15 cellular contexts compared by ENCODE assay signal in the genomic region with DNA sequence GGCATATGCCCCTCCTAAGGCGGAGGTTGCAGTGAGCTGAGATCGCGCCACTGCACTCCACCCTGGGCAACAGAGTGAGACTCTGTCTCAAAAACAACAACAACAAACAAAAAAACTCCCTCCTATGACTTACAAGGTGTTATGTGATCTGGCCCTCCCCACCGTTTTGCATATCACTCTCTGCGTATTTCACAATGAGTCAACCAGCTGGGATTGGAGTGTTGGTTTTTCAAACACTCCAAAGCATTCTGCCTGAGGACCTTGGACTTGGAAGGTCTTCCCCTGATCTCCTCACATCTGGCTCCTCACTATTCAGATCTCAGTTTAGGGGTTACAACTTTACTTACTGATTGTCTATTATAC. TPM values are rescaled to one million over a fixed set of nuclear protein-coding genes. Genes with fewer than 3 reads are reported as not detected.
DNase-seq lines count a peak whose midpoint lies in the region; ATAC-seq, FAIRE-seq and TF ChIP-seq lines count a peak whose summit lies in the region.
"Had no signal": no experiment of that assay in that cellular context is flagged by ENCODE, and none has a peak within 500 bp of the region (broad histone marks: within the 10 kb centered on the region; RNA-seq: fewer than 3 reads in every experiment).

No MANE protein-coding gene starts in this region.

- CTCF ChIA-PET in K562 (lab: Yijun Ruan, JAX; ENCODE audit: low intra/inter-chr PET ratio), result no interaction called here

- TF ChIP-seq CTCF in K562 (IDR thresholded peaks at IDR 0.05 in 2 of 3, conservative IDR thresholded peaks at IDR 0.05 in 1 of 3; ENCODE audit: insufficient read depth in 2 of 3, low read depth in 1 of 3, low read length in 3 of 3), result no peak

- no peak overlapping the region for H2BK12ac ChIP-seq in trophoblast cell (ENCODE audit: low read length)

- H3K18ac ChIP-seq in trophoblast cell (ENCODE audit: low read length), result no peak overlapping the region

- no peak overlapping the region for H4K12ac ChIP-seq in trophoblast cell (ENCODE audit: low read depth, low read length)

- ATAC-seq in GM18873 (IDR thresholded peaks at IDR 0.05; ENCODE audit: low FRiP score, unreplicated experiment) (peak; percentile 45), HG03039 (IDR thresholded peaks at IDR 0.05; ENCODE audit: unreplicated experiment) (peak; percentile 65), K562 (no peak), GM18861 (IDR thresholded peaks at IDR 0.05; ENCODE audit: unreplicated experiment) (no peak), right cardiac atrium (no peak)
- ATAC-seq: effector memory CD8-positive, alpha-beta T cell had no signal

- H4K8ac ChIP-seq in trophoblast cell (ENCODE audit: low read depth, low read length), result no peak overlapping the region

- WGBS in K562 (ENCODE audit: insufficient coverage, low coverage, missing lambda C conversion rate), result 52% methylated on average over 3 of the region's 5 CpGs
- no CpG with 5 or more reads among the region's 5 CpGs for WGBS in trophoblast cell (ENCODE audit: extremely low coverage, insufficient coverage, insufficient read length)
- 84% methylated on average over 5 of the region's 5 CpGs for WGBS in right cardiac atrium

- in situ Hi-C loops in K562 (cut with MboI), result loop anchor here (25.0 kb wide), 1 partner anchor 774 kb away; no protein-coding TSS in a partner anchor
- in situ Hi-C loops in G401 (cut with HindIII; ENCODE audit: low sequenced_read_pairs), result no loop called here

- no peak for TF ChIP-seq RAD21 in K562 (CRISPR knock-in tag; conservative IDR thresholded peaks at IDR 0.05 in 1 of 2, IDR thresholded peaks at IDR 0.05 in 1 of 2)

- no peak overlapping the region for H2BK120ac ChIP-seq in trophoblast cell (ENCODE audit: insufficient read depth, low read length, poor library complexity)

- H3K36me3 ChIP-seq in K562 (ENCODE audit: control insufficient read depth, insufficient read depth, low read length) (no peaks in the 10 kb centered on the region), trophoblast cell (ENCODE audit: control insufficient read depth in 1 of 2, insufficient read depth in 2 of 2, low read length in 2 of 2) (no peaks in the 10 kb centered on the region)
- H3K36me3 ChIP-seq: uterus had no signal

- no peak overlapping the region for H3K9ac ChIP-seq in K562 (ENCODE audit: insufficient read depth in 1 of 2, low read depth in 2 of 2, low read length in 2 of 2)
- no peak overlapping the region for H3K9ac ChIP-seq in trophoblast cell (ENCODE audit: low read length)

- no peaks in the 10 kb centered on the region; a peak in 1 of 5 replicates for H3K4me1 ChIP-seq in K562 (replicated peaks in 1 of 2; ENCODE audit: control insufficient read depth in 2 of 2, insufficient read depth in 2 of 2, low read length in 2 of 2)
- peaks cover 3 to 11% of the 10 kb centered on the region in 2 experiments for H3K4me1 ChIP-seq in trophoblast cell (ENCODE audit: control insufficient read depth in 1 of 2, insufficient read depth in 2 of 2, low read length in 2 of 2)
- peaks cover 4% of the 10 kb centered on the region for H3K4me1 ChIP-seq in right cardiac atrium (ENCODE audit: control insufficient read depth, insufficient read depth, low read length)

- no peak overlapping the region for H2BK5ac ChIP-seq in trophoblast cell (ENCODE audit: low read depth, low read length, poor library complexity)

- H3K4me3 ChIP-seq in K562, result no peak overlapping the region
- no peak overlapping the region for H3K4me3 ChIP-seq in trophoblast cell (ENCODE audit: low read depth, low read length)
- no peak overlapping the region for H3K4me3 ChIP-seq in right cardiac atrium (ENCODE audit: low read length)
- H3K4me3 ChIP-seq: sigmoid colon, uterus had no signal

- intact Hi-C loops in K562 (cut with micrococcal nuclease) (no loop called here), right cardiac atrium (cut with DNase I) (no loop called here)

- no peak for TF ChIP-seq POLR2A in K562 (conservative IDR thresholded peaks at IDR 0.05)

- H4K20me1 ChIP-seq in K562 (replicated peaks; ENCODE audit: control insufficient read depth, insufficient read depth, low read length), result no peaks in the 10 kb centered on the region

- FAIRE-seq in K562 (lab: Jason Lieb, UNC), result no peak
- FAIRE-seq: H54 had no signal

- no TSS peak for BruUV-seq in K562 (replicated peaks; lab: Mats Ljungman, UMichigan)

- H3K9me1 ChIP-seq in K562 (ENCODE audit: control insufficient read depth, insufficient read depth, low read length), result no peaks in the 10 kb centered on the region

- H3K79me1 ChIP-seq in trophoblast cell (ENCODE audit: low read length), result no peaks in the 10 kb centered on the region

- DNase-seq in K562 (ENCODE audit: extremely low read depth in 1 of 4, low spot score in 3 of 4) (no peak), trophoblast cell (peak; percentile 80 to 93), G401 (ENCODE audit: low spot score) (no peak), right cardiac atrium (no peak)
- DNase-seq: activated CD4-positive, alpha-beta T cell treated with anti-CD3 and anti-CD28 coated beads, Interleukin-2, amount 50 U/mL, for 48 hours; activated naive CD8-positive, alpha-beta T cell treated with anti-CD3 and anti-CD28 coated beads for 36 hours; effector memory CD8-positive, alpha-beta T cell; NCI-H1092 treated with DMSO at 0.1 percent for 48 hours; NK-92 treated with Interleukin-12 subunit alpha and Interleukin-12 subunit beta, amount 100 ng/mL, for 24 hours; sigmoid colon had no signal

- no peak for TF ChIP-seq EP300 in K562 (IDR thresholded peaks at IDR 0.05; ENCODE audit: low read length)

- H3K27ac ChIP-seq in K562 (ENCODE audit: extremely low read depth, low read depth, low read length) (no peak overlapping the region), trophoblast cell (ENCODE audit: low read depth, low read length) (no peak overlapping the region), right cardiac atrium (ENCODE audit: low read length) (no peak overlapping the region)
- H3K27ac ChIP-seq: sigmoid colon, uterus had no signal

- no peak overlapping the region for H3K14ac ChIP-seq in trophoblast cell (ENCODE audit: low read length)

- no peak overlapping the region for H2AK5ac ChIP-seq in trophoblast cell (ENCODE audit: low read length)

- H3K4ac ChIP-seq in trophoblast cell (ENCODE audit: low read depth, low read length), result no peak overlapping the region

- no peak overlapping the region for H4K91ac ChIP-seq in trophoblast cell (ENCODE audit: low read depth, low read length)

- H3K79me2 ChIP-seq in K562 (ENCODE audit: control insufficient read depth, insufficient read depth, low read length) (no peaks in the 10 kb centered on the region), trophoblast cell (ENCODE audit: control insufficient read depth, insufficient read depth, low read length, poor library complexity) (no peaks in the 10 kb centered on the region)

- H2AFZ ChIP-seq in K562 (ENCODE audit: low read depth, low read length), result no peak overlapping the region
- no peak overlapping the region for H2AFZ ChIP-seq in trophoblast cell (ENCODE audit: insufficient read depth, low read length, poor library complexity)

- H3K27me3 ChIP-seq in K562 (ENCODE audit: control insufficient read depth in 2 of 2, insufficient read depth in 2 of 2, low read length in 2 of 2) (no peaks in the 10 kb centered on the region), trophoblast cell (ENCODE audit: insufficient read depth, low read length) (no peaks in the 10 kb centered on the region), right cardiac atrium (ENCODE audit: control insufficient read depth, insufficient read depth) (no peaks in the 10 kb centered on the region)
- H3K27me3 ChIP-seq: sigmoid colon, uterus had no signal

- no peaks in the 10 kb centered on the region for H3K9me3 ChIP-seq in K562 (replicated peaks; ENCODE audit: control insufficient read depth, insufficient read depth, low read depth, low read length)
- H3K9me3 ChIP-seq in trophoblast cell (ENCODE audit: insufficient read depth, low read depth, low read length), result peaks cover 1% of the 10 kb centered on the region
- no peaks in the 10 kb centered on the region for H3K9me3 ChIP-seq in right cardiac atrium (ENCODE audit: control insufficient read depth, low read length)
- H3K9me3 ChIP-seq: sigmoid colon, uterus had no signal

- no peak overlapping the region for H3K4me2 ChIP-seq in K562 (ENCODE audit: insufficient read depth, low read length)
- H3K4me2 ChIP-seq in trophoblast cell (ENCODE audit: low read length), result no peak overlapping the region

- POLR2A ChIA-PET in K562 (lab: Yijun Ruan, JAX), result no interaction called here

- no peak overlapping the region for H3K23ac ChIP-seq in trophoblast cell (ENCODE audit: low read length)

RNA-seq across cellular contexts. Expression of gene MANSC1, which starts 14.0 kb away (rescaled TPM):
- 3.2 and 5.0 TPM in 2 replicates for total RNA-seq in K562 (2011; cell fraction: chromatin; rRNA removed; ENCODE audit: low replicate concordance)
- 2.4 and 3.5 TPM in 2 replicates for total RNA-seq in K562 (2011; cell fraction: nucleolus; rRNA removed)
- total RNA-seq in K562 (2011; cell fraction: nucleoplasm; rRNA removed), result 4.5 and 6.0 TPM in 2 replicates
- total RNA-seq in K562 (2014; rRNA removed) (0.91 and 3.3 TPM in 2 replicates), K562 (2014; rRNA removed; fragmentation: Illumina TruSeq; extraction: Trizol) (3.1 and 4.2 TPM in 2 replicates), K562 (2015; rRNA removed; fragmentation: Illumina TruSeq; extraction: Trizol) (4.5 and 4.7 TPM in 2 replicates), K562 (2021) (4.9 and 5.7 TPM in 2 replicates), right cardiac atrium (10 to 100 TPM; 13.0 to 19.0 (median 14.2) TPM)
- polyA plus RNA-seq in K562 (2011; rRNA removed) (1.1 and 2.7 TPM in 2 replicates), K562 (2014; fragmentation: Illumina TruSeq; extraction: Trizol) (6.2 and 8.6 TPM in 2 replicates), K562 (2014; fragmentation: Nextera tagmentation; extraction: Ambion mirVana) (1 to 10 TPM in 1 of 2 experiments, under 1 TPM in 1; 0.76 to 1.4 TPM), K562 (2014; rRNA removed) (3.4 and 3.9 TPM in 2 replicates), right cardiac atrium (8.1 TPM)
- polyA plus RNA-seq in K562 (2011; cell fraction: cytosol; rRNA removed), result 1.6 and 2.4 TPM in 2 replicates
- 0.56 and 0.57 TPM in 2 replicates for polyA plus RNA-seq in K562 (2011; cell fraction: nucleus; rRNA removed)
- polyA plus RNA-seq in K562 (2012), result 4.5 and 9.5 TPM in 2 replicates
- 1.8 and 2.4 TPM in 2 replicates for polyA minus RNA-seq in K562 (2011; rRNA and poly(A)+ RNA removed)
- 1.2 and 2.1 TPM in 2 replicates for polyA minus RNA-seq in K562 (2011; cell fraction: cytosol; rRNA and poly(A)+ RNA removed)
- polyA minus RNA-seq in K562 (2011; cell fraction: nucleus; rRNA and poly(A)+ RNA removed), result 0.22 and 0.27 TPM in 2 replicates
- polyA plus RNA-seq in trophoblast cell (2013), result 4.2 and 4.3 TPM in 2 replicates
- total RNA-seq in G401 (2014; rRNA removed; shearing (Covaris generic)), result 1.6 and 1.7 TPM in 2 replicates

RNA-seq across cellular contexts. Expression of gene BORCS5, which starts 20.8 kb away (rescaled TPM):
- total RNA-seq in K562 (2011; cell fraction: chromatin; rRNA removed; ENCODE audit: low replicate concordance), result 20.7 and 32.7 TPM in 2 replicates
- 8.8 and 10.3 TPM in 2 replicates for total RNA-seq in K562 (2011; cell fraction: nucleolus; rRNA removed)
- 15.6 and 19.1 TPM in 2 replicates for total RNA-seq in K562 (2011; cell fraction: nucleoplasm; rRNA removed)
- total RNA-seq in K562 (2014; rRNA removed) (5.4 and 8.5 TPM in 2 replicates), K562 (2014; rRNA removed; fragmentation: Illumina TruSeq; extraction: Trizol) (4.1 and 4.3 TPM in 2 replicates), K562 (2015; rRNA removed; fragmentation: Illumina TruSeq; extraction: Trizol) (2.4 and 2.6 TPM in 2 replicates), K562 (2021) (12.4 TPM in 2 replicates), right cardiac atrium (10 to 100 TPM in 2 of 4 donors, 1 to 10 TPM in 2; 8.0 to 10.9 (median 10.0) TPM)
- polyA plus RNA-seq in K562 (2011; rRNA removed) (6.6 and 7.4 TPM in 2 replicates), K562 (2014; fragmentation: Illumina TruSeq; extraction: Trizol) (9.2 and 10.0 TPM in 2 replicates), K562 (2014; fragmentation: Nextera tagmentation; extraction: Ambion mirVana) (under 1 TPM; 0.31 to 0.77 TPM), K562 (2014; rRNA removed) (8.9 and 11.1 TPM in 2 replicates), right cardiac atrium (6.3 TPM)
- 5.9 and 8.6 TPM in 2 replicates for polyA plus RNA-seq in K562 (2011; cell fraction: cytosol; rRNA removed)
- polyA plus RNA-seq in K562 (2011; cell fraction: nucleus; rRNA removed), result 7.1 and 10.6 TPM in 2 replicates
- 5.3 and 7.3 TPM in 2 replicates for polyA plus RNA-seq in K562 (2012)
- polyA minus RNA-seq in K562 (2011; rRNA and poly(A)+ RNA removed), result 9.9 and 10.6 TPM in 2 replicates
- 11.0 and 11.2 TPM in 2 replicates for polyA minus RNA-seq in K562 (2011; cell fraction: cytosol; rRNA and poly(A)+ RNA removed)
- 7.1 and 12.2 TPM in 2 replicates for polyA minus RNA-seq in K562 (2011; cell fraction: nucleus; rRNA and poly(A)+ RNA removed)
- polyA plus RNA-seq in trophoblast cell (2013), result 5.6 and 6.3 TPM in 2 replicates
- 5.1 and 17.8 TPM in 2 replicates for total RNA-seq in G401 (2014; rRNA removed; shearing (Covaris generic))

Comparison
In these comparisons a context has a peak if more than half of its experiments do, and no peak if none do; other contexts are left out.
1. ATAC-seq: peak in GM18873 (single experiment) and HG03039 (single experiment); none in K562 (single experiment), GM18861 (single experiment) and right cardiac atrium (0 of 2).
2. DNase-seq: peak in trophoblast cell (2 of 2); none in K562 (0 of 4), G401 (single experiment) and right cardiac atrium (0 of 3).